5 cellular contexts compared by ENCODE assay signal in the genomic region with DNA sequence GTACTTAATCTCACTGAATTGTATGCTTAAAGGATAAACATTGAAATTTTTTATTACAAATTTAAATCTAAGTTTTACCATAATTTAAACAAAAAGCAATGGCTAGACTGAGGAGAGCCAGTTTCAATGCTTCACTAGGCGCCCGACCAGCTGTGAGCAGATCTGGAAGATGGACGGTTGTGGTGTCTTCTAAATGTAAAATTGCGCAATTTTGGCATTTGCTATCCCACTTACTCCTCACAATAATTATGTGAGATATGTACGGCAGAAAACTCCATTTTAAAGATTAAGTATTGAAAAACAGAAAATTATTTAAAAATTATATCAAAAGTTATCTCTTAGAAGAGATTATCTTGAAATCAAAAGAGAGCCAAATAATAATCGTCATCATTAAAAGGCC.
TF ChIP-seq lines count a peak whose summit lies in the region.
"Not testable (repeated sequence)": the region's sequence is repeated elsewhere in the genome, so short reads cannot be mapped to it uniquely, and the experiment has no call there.

No MANE protein-coding gene starts in this region.

TF ChIP-seq in A549, 52 proteins besides CTCF, POLR2A, EP300 and RAD21:
- peak; percentile 47 to 64; a peak in 3 of 4 replicates for TF ChIP-seq CEBPB (IDR thresholded peaks at IDR 0.05)

TF ChIP-seq in IMR-90, 13 proteins besides CTCF, POLR2A, EP300 and RAD21:
- peak; percentile 54 for TF ChIP-seq CEBPB (IDR thresholded peaks at IDR 0.05; ENCODE audit: low read depth, low read length)

TF ChIP-seq in Ishikawa, 13 proteins besides CTCF, POLR2A, EP300 and RAD21:
- peak; percentile 60; the same call in 1 of the 2 replicates for TF ChIP-seq CEBPB (IDR thresholded peaks at IDR 0.05)

TF ChIP-seq in K562, 482 proteins besides CTCF, POLR2A, EP300 and RAD21:
- TF ChIP-seq CEBPG (CRISPR knock-in tag; IDR thresholded peaks at IDR 0.05), result not testable (repeated sequence)
- TF ChIP-seq CEBPG (tag; conservative IDR thresholded peaks at IDR 0.05 in 1 of 2, IDR thresholded peaks at IDR 0.05 in 1 of 2), result peak in 1 of 2 experiments; percentile 80; a peak in 2 of 4 replicates
- TF ChIP-seq CEBPB (tag; IDR thresholded peaks at IDR 0.05), result peak; percentile 54

TF ChIP-seq in H1, 55 proteins besides CTCF, POLR2A, EP300 and RAD21:
- peak; percentile 32; the same call in 1 of the 2 replicates for TF ChIP-seq CEBPB (IDR thresholded peaks at IDR 0.05; ENCODE audit: low read depth, low read length)
